Comparison of ENCODE assay signal across 15 cellular contexts in the genomic region with DNA sequence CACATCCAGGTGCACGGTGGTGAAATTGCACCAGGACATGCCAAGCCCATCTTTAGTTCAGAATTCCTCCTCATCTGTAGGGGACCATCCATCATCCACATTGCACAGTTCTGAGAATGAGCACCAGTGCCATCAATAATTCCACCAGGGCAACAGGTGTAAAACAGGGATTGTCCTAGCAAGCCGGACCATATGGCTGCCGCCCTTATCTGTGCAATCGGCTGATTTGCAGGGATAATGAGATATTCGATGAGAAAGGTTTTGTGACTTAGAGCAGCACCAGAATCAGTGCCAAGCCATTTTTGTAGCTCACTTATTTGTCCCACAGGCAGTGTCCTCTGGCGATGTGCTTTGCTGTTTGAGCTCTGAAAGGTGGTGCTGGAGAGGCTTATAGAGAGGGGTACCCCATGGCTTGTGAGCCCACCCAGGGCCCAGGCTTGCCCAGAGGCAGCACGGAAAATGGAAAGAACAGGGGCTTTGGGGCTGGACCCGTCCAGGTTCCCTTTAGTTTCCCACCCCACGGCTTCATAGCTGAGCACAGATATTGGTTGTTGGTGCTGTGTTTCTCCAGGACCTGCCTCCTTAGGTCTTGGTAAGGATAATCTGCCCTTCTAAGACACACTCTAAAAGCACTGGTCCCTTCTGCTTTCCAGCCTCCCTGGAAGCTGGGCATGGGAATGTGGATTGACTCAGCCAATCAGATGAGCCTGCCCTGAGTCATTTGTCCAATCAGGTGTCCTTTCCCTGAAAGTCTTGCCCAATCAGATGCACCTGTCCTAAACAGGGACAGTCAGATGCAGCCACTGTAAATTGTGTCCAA.
DNase-seq lines count a peak whose midpoint lies in the region; ATAC-seq, FAIRE-seq and TF ChIP-seq lines count a peak whose summit lies in the region.
"Had no signal": no experiment of that assay in that cellular context is flagged by ENCODE, and none has a peak within 500 bp of the region (broad histone marks: within the 10 kb centered on the region; RNA-seq: fewer than 3 reads in every experiment).

No MANE protein-coding gene starts in this region.

- H3K4me2 ChIP-seq in K562 (ENCODE audit: insufficient read depth, low read length) = no peak overlapping the region
- H3K4me2 ChIP-seq: A549, GM23338 had no signal

- TF ChIP-seq RAD21 in K562 (CRISPR knock-in tag; conservative IDR thresholded peaks at IDR 0.05 in 1 of 2, IDR thresholded peaks at IDR 0.05 in 1 of 2) = no peak

- H3K9me1 ChIP-seq in K562 (ENCODE audit: control insufficient read depth, insufficient read depth, low read length) = no peaks in the 10 kb centered on the region

- H3K4me3 Mint-ChIP-seq in natural killer cell treated with Interleukin-12 subunit alpha and Interleukin-12 subunit beta and Interleukin-15 and Interleukin-18, amount 100 ng/mL, for 72 hours = no peak overlapping the region
- H3K4me3 Mint-ChIP-seq in natural killer cell = no peak overlapping the region
- H3K4me3 Mint-ChIP-seq in activated CD4-positive, alpha-beta T cell treated with anti-CD3 and anti-CD28 coated beads for 36 hours = no peak overlapping the region
- H3K4me3 Mint-ChIP-seq: GM23338 had no signal

- no peaks in the 10 kb centered on the region for H3K79me2 ChIP-seq in K562 (ENCODE audit: control insufficient read depth, insufficient read depth, low read length)

- no peaks in the 10 kb centered on the region for H3K9me3 ChIP-seq in K562 (replicated peaks; ENCODE audit: control insufficient read depth, insufficient read depth, low read depth, low read length)
- no peaks in the 10 kb centered on the region for H3K9me3 ChIP-seq in upper lobe of left lung

- ATAC-seq in natural killer cell treated with Interleukin-12 subunit alpha and Interleukin-12 subunit beta and Interleukin-15 and Interleukin-18, amount 100 ng/mL, for 72 hours = no peak
- ATAC-seq in natural killer cell (no peak), K562 (no peak), HG02588 (IDR thresholded peaks at IDR 0.05; ENCODE audit: unreplicated experiment) (no peak), upper lobe of left lung (ENCODE audit: low FRiP score in 2 of 2) (no peak)
- no peak for ATAC-seq in activated CD4-positive, alpha-beta T cell treated with anti-CD3 and anti-CD28 coated beads for 36 hours
- ATAC-seq: GM23338 had no signal

- H3K27me3 ChIP-seq in K562 (ENCODE audit: control insufficient read depth in 2 of 2, insufficient read depth in 2 of 2, low read length in 2 of 2) = peaks cover 13 to 24% of the 10 kb centered on the region in 2 experiments
- no peaks in the 10 kb centered on the region for H3K27me3 ChIP-seq in upper lobe of left lung
- H3K27me3 ChIP-seq: Peyer's patch had no signal

- peaks cover 8 to 9% of the 10 kb centered on the region in 2 donors for H3K27me3 Mint-ChIP-seq in natural killer cell treated with Interleukin-12 subunit alpha and Interleukin-12 subunit beta and Interleukin-15 and Interleukin-18, amount 100 ng/mL, for 72 hours
- peaks cover 5 to 13% of the 10 kb centered on the region in 2 donors for H3K27me3 Mint-ChIP-seq in natural killer cell (ENCODE audit: low read depth in 2 of 2)
- no peaks in the 10 kb centered on the region for H3K27me3 Mint-ChIP-seq in activated CD4-positive, alpha-beta T cell treated with anti-CD3 and anti-CD28 coated beads for 36 hours

- intact Hi-C loops in natural killer cell (cut with micrococcal nuclease) = no loop called here
- intact Hi-C loops in K562 (cut with micrococcal nuclease) = no loop called here
- intact Hi-C loops in activated CD4-positive, alpha-beta T cell treated with anti-CD3 and anti-CD28 coated beads for 36 hours (cut with DNase I, micrococcal nuclease) = no loop called here

- peaks cover 3% of the 10 kb centered on the region for H3K9me3 Mint-ChIP-seq in natural killer cell treated with Interleukin-12 subunit alpha and Interleukin-12 subunit beta and Interleukin-15 and Interleukin-18, amount 100 ng/mL, for 72 hours
- H3K9me3 Mint-ChIP-seq in natural killer cell = peaks cover 0 to 3% of the 10 kb centered on the region in 2 donors
- H3K9me3 Mint-ChIP-seq in activated CD4-positive, alpha-beta T cell treated with anti-CD3 and anti-CD28 coated beads for 36 hours (ENCODE audit: low read depth) = peaks cover 2% of the 10 kb centered on the region

- POLR2A ChIA-PET in K562 (lab: Yijun Ruan, JAX) = interaction anchor here (0.6 kb wide), 1 partner anchor 66 kb away, joined by 3 read pairs; no protein-coding TSS in a partner anchor
- POLR2A ChIA-PET in activated CD4-positive, alpha-beta T cell treated with anti-CD3 and anti-CD28 coated beads for 36 hours (lab: Charles Lee) = no interaction called here

- H3K27ac Mint-ChIP-seq in natural killer cell treated with Interleukin-12 subunit alpha and Interleukin-12 subunit beta and Interleukin-15 and Interleukin-18, amount 100 ng/mL, for 72 hours = no peak overlapping the region
- H3K27ac Mint-ChIP-seq in natural killer cell = no peak overlapping the region
- no peak overlapping the region for H3K27ac Mint-ChIP-seq in activated CD4-positive, alpha-beta T cell treated with anti-CD3 and anti-CD28 coated beads for 36 hours
- H3K27ac Mint-ChIP-seq: GM23338 had no signal

- H3K36me3 Mint-ChIP-seq in natural killer cell treated with Interleukin-12 subunit alpha and Interleukin-12 subunit beta and Interleukin-15 and Interleukin-18, amount 100 ng/mL, for 72 hours = no peaks in the 10 kb centered on the region
- no peaks in the 10 kb centered on the region for H3K36me3 Mint-ChIP-seq in natural killer cell
- no peaks in the 10 kb centered on the region for H3K36me3 Mint-ChIP-seq in activated CD4-positive, alpha-beta T cell treated with anti-CD3 and anti-CD28 coated beads for 36 hours (ENCODE audit: low read depth)

- DNase-seq in natural killer cell treated with Interleukin-12 subunit alpha and Interleukin-12 subunit beta and Interleukin-15 and Interleukin-18, amount 100 ng/mL, for 72 hours (ENCODE audit: low spot score) = peak; percentile 20
- no peak for DNase-seq in natural killer cell
- DNase-seq in K562 (ENCODE audit: extremely low read depth in 1 of 4, low spot score in 3 of 4) = peak in 1 of 4 experiments; percentile 41
- peak; percentile 77 for DNase-seq in mesenteric fat pad (ENCODE audit: low spot score)
- no peak for DNase-seq in activated CD4-positive, alpha-beta T cell treated with anti-CD3 and anti-CD28 coated beads for 36 hours
- DNase-seq in upper lobe of left lung = no peak
- DNase-seq in globus pallidus (ENCODE audit: low spot score) = no peak
- DNase-seq: AML-193, Calu3, GDM1, NCI-H187 treated with DMSO at 0.1 percent for 48 hours, Peyer's patch had no signal

- TF ChIP-seq CTCF in natural killer cell (IDR thresholded peaks at IDR 0.05) (no peak), K562 (IDR thresholded peaks at IDR 0.05 in 2 of 3, conservative IDR thresholded peaks at IDR 0.05 in 1 of 3; ENCODE audit: insufficient read depth in 2 of 3, low read depth in 1 of 3, low read length in 3 of 3) (no peak), upper lobe of left lung (IDR thresholded peaks at IDR 0.05) (no peak)

- no peaks in the 10 kb centered on the region for H3K4me1 Mint-ChIP-seq in natural killer cell treated with Interleukin-12 subunit alpha and Interleukin-12 subunit beta and Interleukin-15 and Interleukin-18, amount 100 ng/mL, for 72 hours (ENCODE audit: low read depth in 2 of 2)
- no peaks in the 10 kb centered on the region for H3K4me1 Mint-ChIP-seq in natural killer cell
- H3K4me1 Mint-ChIP-seq in activated CD4-positive, alpha-beta T cell treated with anti-CD3 and anti-CD28 coated beads for 36 hours = no peaks in the 10 kb centered on the region

- peaks cover 5% of the 10 kb centered on the region; the same call in 1 of the 2 replicates for H4K20me1 ChIP-seq in K562 (replicated peaks; ENCODE audit: control insufficient read depth, insufficient read depth, low read length)

- WGBS in K562 (ENCODE audit: insufficient coverage, low coverage, missing lambda C conversion rate) = under 1% methylated on average over 9 of the region's 9 CpGs
- 89 to 94% methylated on average over 8 to 9 of the region's 9 CpGs for WGBS in upper lobe of left lung, 2 donors

- no peak for FAIRE-seq in K562 (lab: Jason Lieb, UNC)
- FAIRE-seq: A549 had no signal

- no peak for TF ChIP-seq POLR2A in K562 (conservative IDR thresholded peaks at IDR 0.05)
- no peak for TF ChIP-seq POLR2A in upper lobe of left lung (IDR thresholded peaks at IDR 0.05)

- in situ Hi-C loops in K562 (cut with MboI) = no loop called here

- BruUV-seq in K562 (replicated peaks; lab: Mats Ljungman, UMichigan) = no TSS peak

- H3K36me3 ChIP-seq in K562 (ENCODE audit: control insufficient read depth, insufficient read depth, low read length) (no peaks in the 10 kb centered on the region), upper lobe of left lung (no peaks in the 10 kb centered on the region)
- H3K36me3 ChIP-seq: Peyer's patch had no signal

- TF ChIP-seq EP300 in K562 (IDR thresholded peaks at IDR 0.05; ENCODE audit: low read length) (no peak), upper lobe of left lung (IDR thresholded peaks at IDR 0.05) (no peak)

- H3K27ac ChIP-seq in K562 (ENCODE audit: extremely low read depth, low read depth, low read length) (no peak overlapping the region), upper lobe of left lung (no peak overlapping the region)
- H3K27ac ChIP-seq: A549, Peyer's patch had no signal

- no peak overlapping the region for H3K9ac ChIP-seq in K562 (ENCODE audit: insufficient read depth in 1 of 2, low read depth in 2 of 2, low read length in 2 of 2)

- H3K4me1 ChIP-seq in K562 (replicated peaks in 1 of 2; ENCODE audit: control insufficient read depth in 2 of 2, insufficient read depth in 2 of 2, low read length in 2 of 2) (no peaks in the 10 kb centered on the region), upper lobe of left lung (peaks cover 6 to 17% (median 11%) of the 10 kb centered on the region in 4 donors)
- H3K4me1 ChIP-seq: A549 had no signal

- no peak overlapping the region for H2AFZ ChIP-seq in K562 (ENCODE audit: low read depth, low read length)
- H2AFZ ChIP-seq: GM23338 had no signal

- CTCF ChIA-PET in K562 (lab: Yijun Ruan, JAX; ENCODE audit: low intra/inter-chr PET ratio) = no interaction called here
- CTCF ChIA-PET in activated CD4-positive, alpha-beta T cell treated with anti-CD3 and anti-CD28 coated beads for 36 hours (lab: Charles Lee) = no interaction called here

- H3K4me3 ChIP-seq in K562 (no peak overlapping the region), upper lobe of left lung (no peak overlapping the region)
- H3K4me3 ChIP-seq: A549, GM23338, Peyer's patch had no signal

Comparison
In these comparisons a context has a peak if more than half of its experiments do, and no peak if none do; other contexts are left out.
1. DNase-seq: peak in natural killer cell treated with Interleukin-12 subunit alpha and Interleukin-12 subunit beta and Interleukin-15 and Interleukin-18, amount 100 ng/mL, for 72 hours (single experiment) and mesenteric fat pad (single experiment); none in natural killer cell (single experiment), activated CD4-positive, alpha-beta T cell treated with anti-CD3 and anti-CD28 coated beads for 36 hours (single experiment), upper lobe of left lung (0 of 2) and globus pallidus (single experiment).